In the genomic region with DNA sequence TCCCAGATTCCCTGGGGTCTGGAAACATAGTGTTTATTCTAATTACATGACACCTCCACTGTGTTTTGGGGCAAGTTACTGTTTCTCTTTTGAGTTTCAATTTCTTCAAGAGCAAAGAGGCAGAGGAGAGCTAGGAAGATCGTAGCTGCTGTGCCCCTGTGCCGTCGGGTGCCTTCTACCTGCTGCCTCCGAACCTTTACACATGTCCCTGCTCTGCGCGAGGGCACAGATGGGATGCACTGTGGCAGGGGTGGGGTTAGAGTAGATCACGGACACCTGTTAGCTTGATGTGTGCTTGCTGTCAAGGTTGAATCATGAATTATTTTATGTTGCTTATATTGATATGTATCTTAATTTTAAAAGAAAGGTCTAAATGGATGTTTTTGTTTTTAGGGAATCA, we compare ENCODE assay signal across 15 cellular contexts.
DNase-seq lines count a peak whose midpoint lies in the region; ATAC-seq and TF ChIP-seq lines count a peak whose summit lies in the region.
"Had no signal": no experiment of that assay in that cellular context is flagged by ENCODE, and none has a peak within 500 bp of the region (broad histone marks: within the 10 kb centered on the region; RNA-seq: fewer than 3 reads in every experiment).

No MANE protein-coding gene starts in this region.

- H3K36me3 ChIP-seq in endodermal cell (ENCODE audit: control insufficient read depth, insufficient read depth, low read length) = peaks cover 78% of the 10 kb centered on the region

- no peaks in the 10 kb centered on the region for H3K27me3 ChIP-seq in endodermal cell (ENCODE audit: control insufficient read depth, insufficient read depth, low read length, poor library complexity, severe bottlenecking)
- H3K27me3 ChIP-seq: BLaER1 had no signal

- H3K9me3 Mint-ChIP-seq in endodermal cell = no peaks in the 10 kb centered on the region
- H3K9me3 Mint-ChIP-seq in activated CD4-positive, alpha-beta T cell treated with anti-CD3 and anti-CD28 coated beads, Interleukin-2, amount 10 ng/mL, durations not matched to agents 24 days and 14 days = no peaks in the 10 kb centered on the region
- H3K9me3 Mint-ChIP-seq: CD8-positive, alpha-beta memory T cell; H9 had no signal

- no peak overlapping the region for H3K27ac ChIP-seq in endodermal cell (ENCODE audit: low read depth, low read length)
- H3K27ac ChIP-seq: A549, BLaER1 had no signal

- no peak overlapping the region for H3K4me3 Mint-ChIP-seq in endodermal cell
- H3K4me3 Mint-ChIP-seq in activated CD4-positive, alpha-beta T cell treated with anti-CD3 and anti-CD28 coated beads, Interleukin-2, amount 10 ng/mL, durations not matched to agents 24 days and 14 days = no peak overlapping the region
- H3K4me3 Mint-ChIP-seq: CD8-positive, alpha-beta memory T cell; H9 had no signal

- no peak for ATAC-seq in HG03571 (IDR thresholded peaks at IDR 0.05; ENCODE audit: unreplicated experiment)
- ATAC-seq: A549 had no signal

- H3K9me3 ChIP-seq in endodermal cell (ENCODE audit: control insufficient read depth, low read length) = no peaks in the 10 kb centered on the region
- H3K9me3 ChIP-seq: A549, BLaER1 had no signal

- 95 to 100% methylated on average over 1 to 7 of the region's 7 CpGs for WGBS in endodermal cell (ENCODE audit: insufficient coverage in 1 of 2, insufficient read length in 1 of 2), 2 experiments

- intact Hi-C loops in posterior vena cava (cut with DNase I) = no loop called here
- intact Hi-C loops in activated CD4-positive, alpha-beta T cell treated with anti-CD3 and anti-CD28 coated beads, Interleukin-2, amount 10 ng/mL, durations not matched to agents 24 days and 14 days (cut with micrococcal nuclease) = no loop called here

- H3K4me3 ChIP-seq in endodermal cell (ENCODE audit: low read length) = no peak overlapping the region
- H3K4me3 ChIP-seq: A549, BLaER1 had no signal

- H3K4me1 ChIP-seq in endodermal cell (ENCODE audit: control insufficient read depth, insufficient read depth, low read length) = no peaks in the 10 kb centered on the region
- H3K4me1 ChIP-seq: A549 had no signal

- H3K4me1 Mint-ChIP-seq in endodermal cell = peaks cover 5% of the 10 kb centered on the region
- H3K4me1 Mint-ChIP-seq in activated CD4-positive, alpha-beta T cell treated with anti-CD3 and anti-CD28 coated beads, Interleukin-2, amount 10 ng/mL, durations not matched to agents 24 days and 14 days = peaks cover 3% of the 10 kb centered on the region
- H3K4me1 Mint-ChIP-seq: H9 had no signal

- DNase-seq in D341Med (ENCODE audit: low spot score) (peak; percentile 53), NCI-H524 (lab: John Stamatoyannopoulos, UW) (peak; percentile 68 to 81), endodermal cell (peak; percentile 21), posterior vena cava (ENCODE audit: low spot score) (peak; percentile 35)
- no peak for DNase-seq in activated CD4-positive, alpha-beta T cell treated with anti-CD3 and anti-CD28 coated beads, Interleukin-2, amount 10 ng/mL, durations not matched to agents 24 days and 14 days
- DNase-seq: CD8-positive, alpha-beta memory T cell; DMS153; DMS79 treated with DMSO at 0.1 percent for 48 hours; EL; GOT3; H9; IMR-90 had no signal

- H3K27ac Mint-ChIP-seq in endodermal cell = no peak overlapping the region
- H3K27ac Mint-ChIP-seq in activated CD4-positive, alpha-beta T cell treated with anti-CD3 and anti-CD28 coated beads, Interleukin-2, amount 10 ng/mL, durations not matched to agents 24 days and 14 days = no peak overlapping the region
- H3K27ac Mint-ChIP-seq: CD8-positive, alpha-beta memory T cell; H9 had no signal

- peaks cover 71% of the 10 kb centered on the region for H3K36me3 Mint-ChIP-seq in endodermal cell (ENCODE audit: low read depth)
- H3K36me3 Mint-ChIP-seq in activated CD4-positive, alpha-beta T cell treated with anti-CD3 and anti-CD28 coated beads, Interleukin-2, amount 10 ng/mL, durations not matched to agents 24 days and 14 days (ENCODE audit: low read depth) = peaks cover 54% of the 10 kb centered on the region

- H3K9ac ChIP-seq in endodermal cell (ENCODE audit: extremely low read depth, low read length, poor library complexity, severe bottlenecking) = no peak overlapping the region
- H3K9ac ChIP-seq: BLaER1 had no signal

- TF ChIP-seq CTCF in endodermal cell (conservative IDR thresholded peaks at IDR 0.05) = no peak

- H3K27me3 Mint-ChIP-seq in endodermal cell (ENCODE audit: insufficient read depth) = no peaks in the 10 kb centered on the region
- no peaks in the 10 kb centered on the region for H3K27me3 Mint-ChIP-seq in activated CD4-positive, alpha-beta T cell treated with anti-CD3 and anti-CD28 coated beads, Interleukin-2, amount 10 ng/mL, durations not matched to agents 24 days and 14 days
- H3K27me3 Mint-ChIP-seq: CD8-positive, alpha-beta memory T cell had no signal
